ENCODE assay signal across 8 cellular contexts in the genomic region with DNA sequence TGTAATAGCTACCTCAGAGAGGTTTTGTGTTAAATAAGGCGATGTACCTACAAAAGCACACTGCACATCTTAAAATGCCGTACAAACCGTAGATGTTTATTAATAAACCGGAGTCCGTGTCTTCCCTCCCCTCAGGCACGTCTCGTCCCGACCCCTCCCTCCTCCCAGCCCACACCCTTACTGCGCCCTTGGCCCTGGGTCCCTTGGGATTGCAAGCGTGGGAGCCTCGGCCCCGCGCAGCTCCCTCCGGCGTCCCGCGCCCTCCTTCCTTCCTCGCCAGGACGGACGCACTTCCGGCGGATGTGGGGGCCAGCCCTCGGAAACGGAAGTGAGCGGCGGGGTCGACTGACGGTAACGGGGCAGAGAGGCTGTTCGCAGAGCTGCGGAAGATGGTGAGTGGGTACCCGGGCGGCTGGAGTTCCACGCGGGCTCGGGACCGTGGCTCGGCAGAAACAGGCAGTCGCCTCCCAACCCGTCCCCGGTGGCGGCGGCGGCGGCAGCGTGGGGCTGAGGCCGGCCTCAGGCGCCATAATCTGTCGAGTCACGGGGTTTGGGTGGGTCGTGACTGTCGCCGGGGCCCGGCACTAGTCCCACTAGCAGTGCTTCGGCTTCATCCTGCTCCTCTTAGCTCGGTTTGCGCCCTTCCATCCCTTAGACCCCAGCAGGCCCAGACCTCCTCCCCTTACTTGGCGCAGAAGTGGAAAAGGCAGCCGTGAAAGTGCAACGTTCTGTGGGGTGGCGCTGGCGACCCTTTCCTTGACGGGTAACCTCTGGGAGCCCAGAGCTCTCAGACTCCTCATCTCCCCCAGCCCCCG. TPM values are rescaled to one million over a fixed set of nuclear protein-coding genes. Genes with fewer than 3 reads are reported as not detected.
DNase-seq lines count a peak whose midpoint lies in the region; ATAC-seq and TF ChIP-seq lines count a peak whose summit lies in the region.

A gene with protein sequence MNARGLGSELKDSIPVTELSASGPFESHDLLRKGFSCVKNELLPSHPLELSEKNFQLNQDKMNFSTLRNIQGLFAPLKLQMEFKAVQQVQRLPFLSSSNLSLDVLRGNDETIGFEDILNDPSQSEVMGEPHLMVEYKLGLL (plus strand): TSS at position 335 of the 815 bp plus-strand sequence. CDS start 55 bp downstream, at position 390.

- CTCF ChIA-PET in activated CD4-positive, alpha-beta T cell treated with anti-CD3 and anti-CD28 coated beads for 36 hours (lab: Charles Lee) = interaction anchor here (0.6 to 2.0 kb wide), 7 partner anchors 16 to 331 kb away, joined by 3 to 8 read pairs (median 3); no protein-coding TSS in a partner anchor

- TF ChIP-seq POLR2A in GM18951 (IDR thresholded peaks at IDR 0.05; ENCODE audit: extremely low read depth, insufficient read depth, insufficient read length) = peak; percentile 95

- H3K9me3 Mint-ChIP-seq in activated CD4-positive, alpha-beta T cell treated with anti-CD3 and anti-CD28 coated beads for 36 hours (ENCODE audit: low read depth) = no peaks in the 10 kb centered on the region
- H3K9me3 Mint-ChIP-seq in chondrocyte (ENCODE audit: low read depth) = no peaks in the 10 kb centered on the region

- TF ChIP-seq CTCF in chondrocyte (IDR thresholded peaks at IDR 0.05) = no peak
- TF ChIP-seq CTCF in kidney epithelial cell (IDR thresholded peaks at IDR 0.05; ENCODE audit: insufficient read depth, low read length, poor library complexity, severe bottlenecking) = no peak

- peak; percentile 93 for ATAC-seq in HG03175 (IDR thresholded peaks at IDR 0.05; ENCODE audit: unreplicated experiment)
- ATAC-seq in activated CD4-positive, alpha-beta T cell treated with anti-CD3 and anti-CD28 coated beads for 36 hours = peak; percentile 88

- in situ Hi-C loops in GM18951 (cut with MboI; ENCODE audit: low sequenced_read_pairs, unreplicated experiment) = no loop called here

- peak within 1 kb of the TSS; percentile 99 for H3K4me3 Mint-ChIP-seq in activated CD4-positive, alpha-beta T cell treated with anti-CD3 and anti-CD28 coated beads for 36 hours
- H3K4me3 Mint-ChIP-seq in chondrocyte (ENCODE audit: unreplicated experiment) = peak within 1 kb of the TSS; percentile 94

- intact Hi-C loops in activated CD4-positive, alpha-beta T cell treated with anti-CD3 and anti-CD28 coated beads for 36 hours (cut with DNase I, micrococcal nuclease) = loop anchor here (1.0 to 10.0 kb wide), 14 partner anchors 23 to 1234 kb away; a partner anchor contains a TSS

- H3K27me3 Mint-ChIP-seq in activated CD4-positive, alpha-beta T cell treated with anti-CD3 and anti-CD28 coated beads for 36 hours = no peaks in the 10 kb centered on the region
- H3K27me3 Mint-ChIP-seq in chondrocyte (ENCODE audit: low read depth) = no peaks in the 10 kb centered on the region

- peak within 1 kb of the TSS; percentile 98 for H3K27ac Mint-ChIP-seq in activated CD4-positive, alpha-beta T cell treated with anti-CD3 and anti-CD28 coated beads for 36 hours
- H3K27ac Mint-ChIP-seq in chondrocyte (ENCODE audit: unreplicated experiment) = peak within 1 kb of the TSS; percentile 98

- DNase-seq in AG20443 (ENCODE audit: low spot score) = peak; percentile 96
- peak; percentile 49 for DNase-seq in NCI-H510A treated with DMSO at 0.1 percent for 48 hours (lab: John Stamatoyannopoulos, UW)
- DNase-seq in activated CD4-positive, alpha-beta T cell treated with anti-CD3 and anti-CD28 coated beads for 36 hours = peak; percentile 95
- peak; percentile 98 for DNase-seq in chondrocyte (ENCODE audit: low spot score)
- peak; percentile 43 for DNase-seq in kidney epithelial cell (ENCODE audit: low read depth)
- DNase-seq in stimulated activated CD4-positive, alpha-beta T cell treated with anti-CD3 and anti-CD28 coated beads, Interleukin-15, amount 100 ng/mL, for 48 hours (ENCODE audit: low read depth in 2 of 2) = peak; percentile 79 to 87

- POLR2A ChIA-PET in activated CD4-positive, alpha-beta T cell treated with anti-CD3 and anti-CD28 coated beads for 36 hours (lab: Charles Lee) = interaction anchor here (0.5 to 1.6 kb wide), 6 partner anchors 10 to 600 kb away, joined by 3 to 5 read pairs (median 4); no protein-coding TSS in a partner anchor

- H3K36me3 ChIP-seq in kidney epithelial cell (ENCODE audit: control insufficient read depth, insufficient read depth, low read length) = no peaks in the 10 kb centered on the region

- H3K27me3 ChIP-seq in kidney epithelial cell (ENCODE audit: control insufficient read depth, insufficient read depth, low read length) = no peaks in the 10 kb centered on the region

- H3K36me3 Mint-ChIP-seq in activated CD4-positive, alpha-beta T cell treated with anti-CD3 and anti-CD28 coated beads for 36 hours (ENCODE audit: low read depth) = peaks cover 53% of the 10 kb centered on the region
- peaks cover 6% of the 10 kb centered on the region for H3K36me3 Mint-ChIP-seq in chondrocyte (ENCODE audit: low read depth)

- H3K4me3 ChIP-seq in kidney epithelial cell (ENCODE audit: low read depth, low read length) = peak within 1 kb of the TSS; percentile 98

- peaks cover 59% of the 10 kb centered on the region for H3K4me1 Mint-ChIP-seq in activated CD4-positive, alpha-beta T cell treated with anti-CD3 and anti-CD28 coated beads for 36 hours
- peaks cover 61% of the 10 kb centered on the region for H3K4me1 Mint-ChIP-seq in chondrocyte (ENCODE audit: low read depth)

RNA-seq across cellular contexts. Expression of the gene that starts here (rescaled TPM):
- 100 to 1,000 TPM; 107 to 132 TPM for total RNA-seq in activated CD4-positive, alpha-beta T cell treated with anti-CD3 and anti-CD28 coated beads for 36 hours
- total RNA-seq in chondrocyte (82.6 to 93.7 TPM (median 85.5 TPM) in 3 replicates), kidney epithelial cell (103 and 104 TPM in 2 replicates)

Comparison
In these comparisons a context has a peak if more than half of its experiments do, and no peak if none do; other contexts are left out.
1. Peak in every context shown above with its lines: DNase-seq, ATAC-seq and H3K4me3 ChIP-seq.
2. DNase-seq: peak in every context shown above with its lines; median percentile 98 in chondrocyte; 96 in AG20443; 95 in activated CD4-positive, alpha-beta T cell treated with anti-CD3 and anti-CD28 coated beads for 36 hours; 83 in stimulated activated CD4-positive, alpha-beta T cell treated with anti-CD3 and anti-CD28 coated beads, Interleukin-15, amount 100 ng/mL, for 48 hours; 49 in NCI-H510A treated with DMSO at 0.1 percent for 48 hours; 43 in kidney epithelial cell.